In the genomic region with DNA sequence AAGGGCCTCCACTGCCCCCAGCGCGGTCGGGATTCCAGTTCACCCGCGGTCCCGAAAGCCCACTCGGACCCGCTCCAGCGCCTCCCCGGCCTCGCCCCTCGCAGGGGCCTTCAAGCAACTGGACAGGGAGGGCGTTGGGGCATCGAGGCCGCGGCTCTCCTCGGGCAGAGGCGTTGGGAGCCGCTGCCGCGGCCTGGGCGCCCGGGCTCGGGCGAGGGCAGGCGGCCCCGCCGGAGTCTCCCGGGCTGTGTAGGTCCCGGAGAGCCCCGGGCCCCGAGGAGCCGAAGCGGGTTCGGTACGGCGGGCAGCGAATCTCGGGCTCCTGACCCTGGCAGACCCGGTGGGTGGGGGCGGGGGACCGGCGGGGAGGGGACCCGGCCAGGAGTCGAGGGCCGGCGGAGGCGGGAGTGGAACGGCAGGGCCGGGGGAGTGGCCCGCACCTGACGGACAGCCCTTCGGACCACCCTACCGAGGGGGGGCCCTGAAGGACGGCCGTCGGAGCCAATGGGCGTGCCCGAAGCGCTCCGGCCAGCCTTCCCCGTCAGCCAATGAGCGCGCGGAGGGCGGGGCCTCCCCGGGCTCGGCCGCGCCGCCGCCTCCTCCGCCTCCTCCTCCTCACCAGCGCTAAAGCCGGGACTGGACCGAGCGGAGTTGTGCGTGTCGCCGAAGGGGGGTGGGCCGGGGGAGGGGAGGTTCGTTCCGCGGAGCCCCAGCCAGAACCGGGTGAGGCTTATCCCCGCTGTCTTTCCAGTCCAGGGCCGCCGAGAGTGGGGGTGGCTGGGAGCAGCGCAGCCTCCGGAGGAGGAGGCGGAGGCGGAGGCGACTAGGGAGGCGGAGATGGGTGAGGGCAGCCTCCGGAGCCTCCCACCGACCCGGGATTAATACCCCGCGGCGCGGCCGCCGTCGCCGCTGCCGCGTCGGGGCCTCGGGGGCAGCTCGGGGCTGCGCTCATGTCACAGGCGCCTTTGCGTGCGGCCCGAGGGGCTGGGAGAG, we compare ENCODE assay signal across 8 cellular contexts. TPM values are rescaled to one million over a fixed set of nuclear protein-coding genes. Genes with fewer than 3 reads are reported as not detected.
DNase-seq lines count a peak whose midpoint lies in the region; ATAC-seq and TF ChIP-seq lines count a peak whose summit lies in the region.

A gene (plus strand): TSS at position 609 of the 993 bp plus-strand sequence. CDS start 34,346 bp downstream, outside the sequence.

- H3K4me3 ChIP-seq in astrocyte of the cerebellum (ENCODE audit: low read depth, low read length) = peak within 1 kb of the TSS; percentile 63
- H3K4me3 ChIP-seq in rectal smooth muscle tissue (ENCODE audit: low read length) = peak within 1 kb of the TSS; percentile 97
- H3K4me3 ChIP-seq in vagina = peak within 1 kb of the TSS; percentile 62 to 70

- H3K27ac ChIP-seq in rectal smooth muscle tissue (ENCODE audit: low read depth, low read length) = peak within 1 kb of the TSS; percentile 96
- peak within 1 kb of the TSS; percentile 99 for H3K27ac ChIP-seq in vagina

- in situ Hi-C loops in astrocyte of the cerebellum (cut with HindIII; ENCODE audit: low sequenced_read_pairs) = no loop called here

- no peaks in the 10 kb centered on the region for H3K36me3 ChIP-seq in rectal smooth muscle tissue (ENCODE audit: control insufficient read depth, insufficient read depth, low read length)
- H3K36me3 ChIP-seq in vagina = no peaks in the 10 kb centered on the region

- TF ChIP-seq CTCF in astrocyte of the cerebellum (IDR thresholded peaks at IDR 0.05; ENCODE audit: low read depth, low read length, missing control alignments) (no peak), vagina (IDR thresholded peaks at IDR 0.05) (no peak)

- DNase-seq in NCI-H2081 (lab: John Stamatoyannopoulos, UW) (peak; percentile 93 to 94), T-helper 9 cell (peak; percentile 98), astrocyte of the cerebellum (ENCODE audit: low read depth) (peak; percentile 89), hepatic stellate cell (ENCODE audit: low spot score) (peak; percentile 100), vagina (ENCODE audit: extremely low spot score in 2 of 2) (peak; percentile 97 to 99)

- H3K27me3 ChIP-seq in rectal smooth muscle tissue (ENCODE audit: control insufficient read depth, insufficient read depth, low read length) (no peaks in the 10 kb centered on the region), vagina (no peaks in the 10 kb centered on the region)

- intact Hi-C loops in vagina (cut with DNase I) = loop anchor here (5.0 kb wide), 1 partner anchor 96 kb away; a partner anchor contains a TSS

- no peaks in the 10 kb centered on the region for H3K9me3 ChIP-seq in vagina

- peak in 1 of 2 donors; percentile 70 for TF ChIP-seq POLR2A in vagina (IDR thresholded peaks at IDR 0.05)

- H3K4me1 ChIP-seq in rectal smooth muscle tissue (ENCODE audit: control insufficient read depth, insufficient read depth, low read length) (peaks cover 14% of the 10 kb centered on the region), vagina (peaks cover 37% of the 10 kb centered on the region)

- peak within 1 kb of the TSS; percentile 93 for H3K9ac ChIP-seq in rectal smooth muscle tissue (ENCODE audit: low read length)

- ATAC-seq in GM18517 (IDR thresholded peaks at IDR 0.05; ENCODE audit: unreplicated experiment) (peak; percentile 62), HG03039 (IDR thresholded peaks at IDR 0.05; ENCODE audit: unreplicated experiment) (peak; percentile 78)

RNA-seq across cellular contexts. Expression of the gene that starts here (rescaled TPM):
- total RNA-seq in vagina = 80.8 TPM

Comparison
In these comparisons a context has a peak if more than half of its experiments do, and no peak if none do; other contexts are left out.
1. Peak in every context shown above with its lines: DNase-seq, ATAC-seq, H3K4me3 ChIP-seq and H3K27ac ChIP-seq.